In the genomic region with DNA sequence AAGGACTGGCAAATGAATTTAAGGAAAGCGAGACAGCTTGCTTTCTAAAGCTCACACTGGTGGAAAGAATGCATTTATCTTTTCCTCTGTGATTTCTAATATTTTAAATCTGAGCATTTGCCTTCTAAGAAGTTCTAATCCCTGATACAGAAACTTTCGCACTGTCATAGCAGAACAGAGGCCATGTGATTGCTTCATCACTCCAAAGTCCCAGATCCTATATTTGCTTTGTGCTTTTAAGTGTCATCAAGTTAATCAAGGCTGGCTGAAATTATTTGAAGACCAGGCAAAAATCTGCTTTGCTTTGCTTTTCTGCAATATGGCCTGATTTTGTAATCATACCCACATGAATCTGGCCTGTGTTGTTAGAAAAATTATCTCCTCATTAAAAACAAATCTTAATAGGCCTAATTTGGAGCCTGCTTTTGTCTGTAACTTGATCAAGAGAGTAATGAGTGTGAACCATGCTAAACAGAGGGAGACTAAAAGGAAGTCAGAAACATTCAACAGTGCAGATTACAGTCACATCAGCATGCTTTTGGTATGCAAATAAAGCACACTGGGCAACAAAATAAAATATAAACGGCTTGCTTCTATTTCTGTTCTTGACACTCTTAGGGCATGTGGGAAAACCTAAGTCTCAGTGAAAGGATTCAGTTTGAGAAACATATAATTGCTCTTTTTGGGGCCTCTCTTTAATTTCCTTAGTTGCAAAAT, we compare ENCODE assay signal across 18 cellular contexts.
"Had no signal": no experiment of that assay in that cellular context is flagged by ENCODE, and none has a peak within 500 bp of the region (broad histone marks: within the 10 kb centered on the region; RNA-seq: fewer than 3 reads in every experiment).

No MANE protein-coding gene starts in this region.

- H3K9me3 ChIP-seq: breast epithelium, pancreas, thyroid gland had no signal

- H3K27ac ChIP-seq: breast epithelium, pancreas, thyroid gland had no signal

- ATAC-seq: left colon; pancreas; stimulated activated memory B cell treated with anti-CD40 and anti-IgM and Interleukin-4, amounts not matched to agents 10 μg/mL and 1 μg/mL and 100 μg/mL, for 72 hours; T-helper 17 cell had no signal

- DNase-seq: activated CD4-positive, alpha-beta T cell treated with anti-CD3 and anti-CD28 coated beads, Interleukin-2, amount 10 ng/mL, durations not matched to agents 7 days and 5 days; activated CD4-positive, CD25-positive, alpha-beta regulatory T cell; activated CD8-positive, alpha-beta memory T cell treated with anti-CD3 and anti-CD28 coated beads for 24 hours; activated naive CD4-positive, alpha-beta T cell; aorta; cerebellar nuclear complex; effector memory CD4-positive, alpha-beta T cell; foreskin melanocyte; left colon; mesenchymal stem cell; pancreas; stimulated activated CD4-positive, alpha-beta T cell treated with anti-CD3 and anti-CD28 coated beads, Interleukin-2, amount 100 ng/mL, for 48 hours; T-helper 17 cell; thyroid gland had no signal

- H3K27me3 ChIP-seq: breast epithelium, pancreas, thyroid gland had no signal

- H3K36me3 ChIP-seq: breast epithelium, pancreas, thyroid gland had no signal

- H3K4me1 ChIP-seq: breast epithelium, pancreas, thyroid gland had no signal

- FAIRE-seq: pancreas, TTC549, urothelium cell line had no signal

- H3K4me3 ChIP-seq: breast epithelium, pancreas, thyroid gland had no signal
